ENCODE assay signal across 15 cellular contexts in genomic region chr3:129312021-129312639, GRCh38. TPM values are rescaled to one million over a fixed set of nuclear protein-coding genes. Genes with fewer than 3 reads are reported as not detected.
DNase-seq lines count a peak whose midpoint lies in the region; ATAC-seq and TF ChIP-seq lines count a peak whose summit lies in the region.
"Had no signal": no experiment of that assay in that cellular context is flagged by ENCODE, and none has a peak within 500 bp of the region (broad histone marks: within the 10 kb centered on the region; RNA-seq: fewer than 3 reads in every experiment).

No MANE protein-coding gene starts in this region.

- no peaks in the 10 kb centered on the region for H3K9me3 Mint-ChIP-seq in endodermal cell
- H3K9me3 Mint-ChIP-seq in stimulated activated effector memory CD8-positive, alpha-beta T cell treated with anti-CD3 and anti-CD28 coated beads, Interleukin-12 subunit alpha, Interleukin-12 subunit beta, amount 100 ng/mL, for 72 hours, result no peaks in the 10 kb centered on the region

- H3K79me1 ChIP-seq in mesendoderm (ENCODE audit: low read length), result peaks cover 4% of the 10 kb centered on the region

- H3K36me3 ChIP-seq in endodermal cell (ENCODE audit: control insufficient read depth, insufficient read depth, low read length) (no peaks in the 10 kb centered on the region), mesendoderm (ENCODE audit: control insufficient read depth, insufficient read depth, low read length) (no peaks in the 10 kb centered on the region)
- H3K36me3 ChIP-seq: gastrocnemius medialis had no signal

- H3K4me3 ChIP-seq in endodermal cell (ENCODE audit: low read length), result no peak overlapping the region
- H3K4me3 ChIP-seq in mesendoderm (ENCODE audit: low read length), result no peak overlapping the region
- H3K4me3 ChIP-seq: A549, gastrocnemius medialis had no signal

- H3K4me1 Mint-ChIP-seq in endodermal cell, result peaks cover 4% of the 10 kb centered on the region
- H3K4me1 Mint-ChIP-seq in stimulated activated effector memory CD8-positive, alpha-beta T cell treated with anti-CD3 and anti-CD28 coated beads, Interleukin-12 subunit alpha, Interleukin-12 subunit beta, amount 100 ng/mL, for 72 hours, result peaks cover 55% of the 10 kb centered on the region

- no peak overlapping the region for H3K4me3 Mint-ChIP-seq in endodermal cell
- peak overlapping the region; percentile 2 for H3K4me3 Mint-ChIP-seq in stimulated activated effector memory CD8-positive, alpha-beta T cell treated with anti-CD3 and anti-CD28 coated beads, Interleukin-12 subunit alpha, Interleukin-12 subunit beta, amount 100 ng/mL, for 72 hours

- H3K27me3 ChIP-seq in endodermal cell (ENCODE audit: control insufficient read depth, insufficient read depth, low read length, poor library complexity, severe bottlenecking), result no peaks in the 10 kb centered on the region
- H3K27me3 ChIP-seq in mesendoderm (ENCODE audit: insufficient read depth, low read length, poor library complexity), result no peaks in the 10 kb centered on the region
- H3K27me3 ChIP-seq: gastrocnemius medialis had no signal

- no peak overlapping the region for H2BK15ac ChIP-seq in mesendoderm (replicated peaks; ENCODE audit: low read depth)

- no peak overlapping the region for H3K4me2 ChIP-seq in mesendoderm (ENCODE audit: low read length)
- H3K4me2 ChIP-seq: A549 had no signal

- DNase-seq in activated CD4-positive, alpha-beta T cell treated with anti-CD3 and anti-CD28 coated beads for 48 hours, result peak; percentile 16
- DNase-seq in activated CD4-positive, alpha-beta T cell treated with anti-CD3 and anti-CD28 coated beads, Interleukin-2, amount 50 U/mL, for 48 hours, result no peak
- peak; percentile 37 for DNase-seq in SW480 (ENCODE audit: low spot score)
- peak; percentile 43 for DNase-seq in endodermal cell
- peak in 1 of 2 donors; percentile 57 for DNase-seq in stimulated activated effector memory CD8-positive, alpha-beta T cell treated with anti-CD3 and anti-CD28 coated beads, Interleukin-12 subunit alpha, Interleukin-12 subunit beta, amount 100 ng/mL, for 72 hours (ENCODE audit: low spot score in 2 of 2)
- DNase-seq in GM19238 (ENCODE audit: insufficient read length, low spot score), result no peak
- no peak for DNase-seq in mesendoderm
- DNase-seq: cortex of kidney, gastrocnemius medialis, KG1, kidney, NCI-H2107 had no signal

- no peak overlapping the region for H3K4ac ChIP-seq in mesendoderm (ENCODE audit: low read depth, low read length)

- no peak overlapping the region for H2BK120ac ChIP-seq in mesendoderm (ENCODE audit: low read depth, low read length)

- H3K9ac ChIP-seq in endodermal cell (ENCODE audit: extremely low read depth, low read length, poor library complexity, severe bottlenecking) (no peak overlapping the region), mesendoderm (ENCODE audit: low read length) (no peak overlapping the region)

- H3K27ac Mint-ChIP-seq in endodermal cell, result no peak overlapping the region
- peak overlapping the region; percentile 96 for H3K27ac Mint-ChIP-seq in stimulated activated effector memory CD8-positive, alpha-beta T cell treated with anti-CD3 and anti-CD28 coated beads, Interleukin-12 subunit alpha, Interleukin-12 subunit beta, amount 100 ng/mL, for 72 hours

- H3K4me1 ChIP-seq in endodermal cell (ENCODE audit: control insufficient read depth, insufficient read depth, low read length), result no peaks in the 10 kb centered on the region
- peaks cover 4% of the 10 kb centered on the region for H3K4me1 ChIP-seq in mesendoderm (ENCODE audit: control insufficient read depth, low read depth, low read length)

- no peak overlapping the region for H4K5ac ChIP-seq in mesendoderm (ENCODE audit: low read length)

- no peaks in the 10 kb centered on the region for H3K36me3 Mint-ChIP-seq in endodermal cell (ENCODE audit: low read depth)
- H3K36me3 Mint-ChIP-seq in stimulated activated effector memory CD8-positive, alpha-beta T cell treated with anti-CD3 and anti-CD28 coated beads, Interleukin-12 subunit alpha, Interleukin-12 subunit beta, amount 100 ng/mL, for 72 hours, result peaks cover 30% of the 10 kb centered on the region

- no peaks in the 10 kb centered on the region for H3K9me3 ChIP-seq in endodermal cell (ENCODE audit: control insufficient read depth, low read length)
- H3K9me3 ChIP-seq: A549, gastrocnemius medialis had no signal

- H2BK5ac ChIP-seq in mesendoderm (ENCODE audit: low read length), result no peak overlapping the region

- whole genome bisulfite sequencing in endodermal cell (ENCODE audit: insufficient coverage in 1 of 2, insufficient read length in 1 of 2), 2 experiments, result 87 to 95% methylated on average over 2 of the region's 2 CpGs
- WGBS in mesendoderm (ENCODE audit: extremely low coverage, insufficient coverage, low lambda C conversion rate), result no CpG with 5 or more reads among the region's 2 CpGs

- no peak for TF ChIP-seq CTCF in endodermal cell (conservative IDR thresholded peaks at IDR 0.05)

- H2AK5ac ChIP-seq in mesendoderm (ENCODE audit: low read length), result no peak overlapping the region

- H3K27me3 Mint-ChIP-seq in endodermal cell (ENCODE audit: insufficient read depth), result no peaks in the 10 kb centered on the region

- H3K79me2 ChIP-seq in mesendoderm (ENCODE audit: control insufficient read depth, insufficient read depth, low read length), result peaks cover 3% of the 10 kb centered on the region

- ATAC-seq in stimulated activated effector memory CD8-positive, alpha-beta T cell treated with anti-CD3 and anti-CD28 coated beads, Interleukin-12 subunit alpha, Interleukin-12 subunit beta, amount 100 ng/mL, for 72 hours, result peak; percentile 58
- ATAC-seq in HG03442 (IDR thresholded peaks at IDR 0.05; ENCODE audit: unreplicated experiment), result no peak
- ATAC-seq: activated CD4-positive, CD25-positive, alpha-beta regulatory T cell treated with anti-CD3 and anti-CD28 coated beads, Interleukin-2, amount 50 U/mL, for 24 hours; gastrocnemius medialis had no signal

- H4K8ac ChIP-seq in mesendoderm (ENCODE audit: low read depth, low read length), result no peak overlapping the region

- no peak overlapping the region for H3K23ac ChIP-seq in mesendoderm (ENCODE audit: low read length)

- no peak overlapping the region for H3K18ac ChIP-seq in mesendoderm (ENCODE audit: low read length)

- no peak overlapping the region for H3K56ac ChIP-seq in mesendoderm (ENCODE audit: low read length)

- H3K27ac ChIP-seq in endodermal cell (ENCODE audit: low read depth, low read length) (no peak overlapping the region), mesendoderm (ENCODE audit: low read depth, low read length) (no peak overlapping the region)
- H3K27ac ChIP-seq: A549 had no signal

RNA-seq across cellular contexts. Expression of gene HMCES, which starts 33.5 kb away (rescaled TPM):
- 10 to 100 TPM; 42.9 to 46.9 TPM for total RNA-seq in endodermal cell
- polyA plus RNA-seq in endodermal cell (2013, experiment 1 of 2), result 40.1 TPM
- 33.1 TPM for polyA plus RNA-seq in endodermal cell (2013, experiment 2 of 2)
- polyA plus RNA-seq in mesendoderm (2013, experiment 1 of 2), result 25.1 TPM
- polyA plus RNA-seq in mesendoderm (2013, experiment 2 of 2), result 25.3 TPM

Comparison
In these comparisons a context has a peak if more than half of its experiments do, and no peak if none do; other contexts are left out.
1. DNase-seq: peak in activated CD4-positive, alpha-beta T cell treated with anti-CD3 and anti-CD28 coated beads for 48 hours (single experiment), SW480 (single experiment) and endodermal cell (single experiment); none in activated CD4-positive, alpha-beta T cell treated with anti-CD3 and anti-CD28 coated beads, Interleukin-2, amount 50 U/mL, for 48 hours (0 of 2), GM19238 (single experiment) and mesendoderm (single experiment).